ENCODE assay signal across 1 cellular context in the genomic region with DNA sequence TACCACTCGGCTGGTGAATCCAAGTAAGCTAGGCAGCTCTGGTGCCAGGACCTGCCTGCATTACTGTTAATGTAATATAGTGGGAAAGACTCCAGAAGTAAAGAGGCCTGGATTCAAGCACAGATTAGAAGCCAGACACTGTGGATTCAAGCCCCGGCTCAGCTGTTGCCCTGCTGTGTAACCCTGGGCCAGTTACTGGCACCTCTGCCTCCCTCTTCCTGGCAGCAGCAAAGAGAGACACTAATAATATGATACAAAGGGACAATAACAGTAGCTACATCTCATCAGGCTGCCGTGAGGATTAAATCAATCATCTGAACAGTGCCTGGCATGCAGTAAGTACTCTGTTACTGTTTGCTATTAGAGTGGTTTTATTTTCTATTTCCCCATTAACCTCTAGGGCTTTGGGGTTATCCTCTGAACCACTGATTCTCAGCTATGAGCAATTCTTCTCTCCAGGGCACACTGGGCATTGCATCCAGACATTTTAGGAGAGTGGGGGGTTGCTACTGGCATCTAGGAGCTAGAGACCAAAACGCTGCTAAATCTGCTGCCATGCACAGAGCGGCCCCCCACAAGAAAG.
A peak's percentile ranks its signal among the peaks of the same experiment; 100 is the strongest.
TF ChIP-seq lines count a peak whose summit lies in the region.

No MANE protein-coding gene starts in this region.

TF ChIP-seq in GM12878, 131 proteins besides CTCF, POLR2A, EP300 and RAD21 (continued from another document):
- TF ChIP-seq, protein P1, sequence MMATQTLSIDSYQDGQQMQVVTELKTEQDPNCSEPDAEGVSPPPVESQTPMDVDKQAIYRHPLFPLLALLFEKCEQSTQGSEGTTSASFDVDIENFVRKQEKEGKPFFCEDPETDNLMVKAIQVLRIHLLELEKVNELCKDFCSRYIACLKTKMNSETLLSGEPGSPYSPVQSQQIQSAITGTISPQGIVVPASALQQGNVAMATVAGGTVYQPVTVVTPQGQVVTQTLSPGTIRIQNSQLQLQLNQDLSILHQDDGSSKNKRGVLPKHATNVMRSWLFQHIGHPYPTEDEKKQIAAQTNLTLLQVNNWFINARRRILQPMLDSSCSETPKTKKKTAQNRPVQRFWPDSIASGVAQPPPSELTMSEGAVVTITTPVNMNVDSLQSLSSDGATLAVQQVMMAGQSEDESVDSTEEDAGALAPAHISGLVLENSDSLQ (IDR thresholded peaks at IDR 0.05): peak; percentile 40; the same call in 1 of the 2 replicates
- TF ChIP-seq, protein P2, sequence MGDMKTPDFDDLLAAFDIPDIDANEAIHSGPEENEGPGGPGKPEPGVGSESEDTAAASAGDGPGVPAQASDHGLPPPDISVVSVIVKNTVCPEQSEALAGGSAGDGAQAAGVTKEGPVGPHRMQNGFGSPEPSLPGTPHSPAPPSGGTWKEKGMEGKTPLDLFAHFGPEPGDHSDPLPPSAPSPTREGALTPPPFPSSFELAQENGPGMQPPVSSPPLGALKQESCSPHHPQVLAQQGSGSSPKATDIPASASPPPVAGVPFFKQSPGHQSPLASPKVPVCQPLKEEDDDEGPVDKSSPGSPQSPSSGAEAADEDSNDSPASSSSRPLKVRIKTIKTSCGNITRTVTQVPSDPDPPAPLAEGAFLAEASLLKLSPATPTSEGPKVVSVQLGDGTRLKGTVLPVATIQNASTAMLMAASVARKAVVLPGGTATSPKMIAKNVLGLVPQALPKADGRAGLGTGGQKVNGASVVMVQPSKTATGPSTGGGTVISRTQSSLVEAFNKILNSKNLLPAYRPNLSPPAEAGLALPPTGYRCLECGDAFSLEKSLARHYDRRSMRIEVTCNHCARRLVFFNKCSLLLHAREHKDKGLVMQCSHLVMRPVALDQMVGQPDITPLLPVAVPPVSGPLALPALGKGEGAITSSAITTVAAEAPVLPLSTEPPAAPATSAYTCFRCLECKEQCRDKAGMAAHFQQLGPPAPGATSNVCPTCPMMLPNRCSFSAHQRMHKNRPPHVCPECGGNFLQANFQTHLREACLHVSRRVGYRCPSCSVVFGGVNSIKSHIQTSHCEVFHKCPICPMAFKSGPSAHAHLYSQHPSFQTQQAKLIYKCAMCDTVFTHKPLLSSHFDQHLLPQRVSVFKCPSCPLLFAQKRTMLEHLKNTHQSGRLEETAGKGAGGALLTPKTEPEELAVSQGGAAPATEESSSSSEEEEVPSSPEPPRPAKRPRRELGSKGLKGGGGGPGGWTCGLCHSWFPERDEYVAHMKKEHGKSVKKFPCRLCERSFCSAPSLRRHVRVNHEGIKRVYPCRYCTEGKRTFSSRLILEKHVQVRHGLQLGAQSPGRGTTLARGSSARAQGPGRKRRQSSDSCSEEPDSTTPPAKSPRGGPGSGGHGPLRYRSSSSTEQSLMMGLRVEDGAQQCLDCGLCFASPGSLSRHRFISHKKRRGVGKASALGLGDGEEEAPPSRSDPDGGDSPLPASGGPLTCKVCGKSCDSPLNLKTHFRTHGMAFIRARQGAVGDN (IDR thresholded peaks at IDR 0.05): peak; percentile 59; the same call in 1 of the 2 replicates
- TF ChIP-seq IKZF2 (IDR thresholded peaks at IDR 0.05) (peak in 1 of 2 experiments; percentile 66; a peak in 1 of 4 replicates), KLF5 (IDR thresholded peaks at IDR 0.05; ENCODE audit: partially characterized antibody) (no peak), CBX3 (IDR thresholded peaks at IDR 0.05; ENCODE audit: borderline replicate concordance, low read depth) (no peak), SMAD5 (IDR thresholded peaks at IDR 0.05; ENCODE audit: low read depth) (no peak), MEF2B (IDR thresholded peaks at IDR 0.05; ENCODE audit: partially characterized antibody, poor library complexity, severe bottlenecking) (peak; percentile 80), NR2C2 (IDR thresholded peaks at IDR 0.05; ENCODE audit: borderline replicate concordance, control insufficient read depth, insufficient read length, low read depth) (no peak)
- TF ChIP-seq, protein P3, sequence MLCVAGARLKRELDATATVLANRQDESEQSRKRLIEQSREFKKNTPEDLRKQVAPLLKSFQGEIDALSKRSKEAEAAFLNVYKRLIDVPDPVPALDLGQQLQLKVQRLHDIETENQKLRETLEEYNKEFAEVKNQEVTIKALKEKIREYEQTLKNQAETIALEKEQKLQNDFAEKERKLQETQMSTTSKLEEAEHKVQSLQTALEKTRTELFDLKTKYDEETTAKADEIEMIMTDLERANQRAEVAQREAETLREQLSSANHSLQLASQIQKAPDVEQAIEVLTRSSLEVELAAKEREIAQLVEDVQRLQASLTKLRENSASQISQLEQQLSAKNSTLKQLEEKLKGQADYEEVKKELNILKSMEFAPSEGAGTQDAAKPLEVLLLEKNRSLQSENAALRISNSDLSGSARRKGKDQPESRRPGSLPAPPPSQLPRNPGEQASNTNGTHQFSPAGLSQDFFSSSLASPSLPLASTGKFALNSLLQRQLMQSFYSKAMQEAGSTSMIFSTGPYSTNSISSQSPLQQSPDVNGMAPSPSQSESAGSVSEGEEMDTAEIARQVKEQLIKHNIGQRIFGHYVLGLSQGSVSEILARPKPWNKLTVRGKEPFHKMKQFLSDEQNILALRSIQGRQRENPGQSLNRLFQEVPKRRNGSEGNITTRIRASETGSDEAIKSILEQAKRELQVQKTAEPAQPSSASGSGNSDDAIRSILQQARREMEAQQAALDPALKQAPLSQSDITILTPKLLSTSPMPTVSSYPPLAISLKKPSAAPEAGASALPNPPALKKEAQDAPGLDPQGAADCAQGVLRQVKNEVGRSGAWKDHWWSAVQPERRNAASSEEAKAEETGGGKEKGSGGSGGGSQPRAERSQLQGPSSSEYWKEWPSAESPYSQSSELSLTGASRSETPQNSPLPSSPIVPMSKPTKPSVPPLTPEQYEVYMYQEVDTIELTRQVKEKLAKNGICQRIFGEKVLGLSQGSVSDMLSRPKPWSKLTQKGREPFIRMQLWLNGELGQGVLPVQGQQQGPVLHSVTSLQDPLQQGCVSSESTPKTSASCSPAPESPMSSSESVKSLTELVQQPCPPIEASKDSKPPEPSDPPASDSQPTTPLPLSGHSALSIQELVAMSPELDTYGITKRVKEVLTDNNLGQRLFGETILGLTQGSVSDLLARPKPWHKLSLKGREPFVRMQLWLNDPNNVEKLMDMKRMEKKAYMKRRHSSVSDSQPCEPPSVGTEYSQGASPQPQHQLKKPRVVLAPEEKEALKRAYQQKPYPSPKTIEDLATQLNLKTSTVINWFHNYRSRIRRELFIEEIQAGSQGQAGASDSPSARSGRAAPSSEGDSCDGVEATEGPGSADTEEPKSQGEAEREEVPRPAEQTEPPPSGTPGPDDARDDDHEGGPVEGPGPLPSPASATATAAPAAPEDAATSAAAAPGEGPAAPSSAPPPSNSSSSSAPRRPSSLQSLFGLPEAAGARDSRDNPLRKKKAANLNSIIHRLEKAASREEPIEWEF (IDR thresholded peaks at IDR 0.05; ENCODE audit: insufficient replicate concordance, low read depth, low read length): peak; percentile 16
